ENCODE assay signal across 10 cellular contexts in the genomic region with DNA sequence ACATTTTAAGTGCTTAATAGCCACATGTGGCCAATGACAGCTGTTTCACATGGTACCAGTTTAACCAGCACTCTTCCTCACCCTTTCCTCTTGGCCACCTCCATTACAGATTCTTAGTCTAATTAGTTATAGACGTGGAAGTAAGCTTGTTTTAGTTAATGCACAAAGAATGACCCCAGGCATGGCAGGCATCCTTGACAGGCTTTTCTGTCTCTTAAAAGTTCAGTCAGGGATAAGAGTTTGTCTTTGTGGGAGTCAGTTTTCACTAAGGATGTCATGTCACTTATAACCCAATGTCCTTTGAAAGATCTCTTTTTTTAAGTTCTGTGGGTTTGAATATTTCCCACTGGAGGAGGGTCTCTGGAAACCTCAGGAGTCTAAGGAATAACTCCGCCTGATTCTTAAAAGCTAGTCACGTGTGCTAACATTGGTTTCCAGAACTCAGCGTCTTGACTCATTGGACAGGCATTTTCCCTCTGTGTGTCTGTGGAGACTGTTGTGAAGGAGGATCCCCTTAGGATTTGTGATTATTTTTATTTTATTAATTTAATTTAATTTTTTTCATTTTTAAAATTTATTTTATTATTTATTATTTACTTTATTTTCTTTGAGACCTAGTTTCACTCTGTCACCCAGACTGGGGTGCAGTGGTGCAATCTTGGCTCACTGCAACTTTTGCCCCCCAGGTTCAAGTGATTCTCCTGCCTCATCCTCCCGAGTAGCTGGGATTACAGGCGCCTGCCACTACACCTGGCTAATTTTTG.
A peak's percentile ranks its signal among the peaks of the same experiment; 100 is the strongest.
DNase-seq lines count a peak whose midpoint lies in the region; ATAC-seq, FAIRE-seq and TF ChIP-seq lines count a peak whose summit lies in the region.
"Had no signal": no experiment of that assay in that cellular context is flagged by ENCODE, and none has a peak within 500 bp of the region (broad histone marks: within the 10 kb centered on the region; RNA-seq: fewer than 3 reads in every experiment).

No MANE protein-coding gene starts in this region.

- DNase-seq in COLO829 (ENCODE audit: low spot score) = peak; percentile 63
- peak; percentile 70 for DNase-seq in NCI-H82 (lab: John Stamatoyannopoulos, UW)
- no peak for DNase-seq in esophagus muscularis mucosa (ENCODE audit: extremely low spot score)
- peak; percentile 80 for DNase-seq in osteoblast (ENCODE audit: insufficient read length, low spot score, missing footprints)
- DNase-seq in hippocampal formation (lab: John Stamatoyannopoulos, UW) = no peak
- DNase-seq in stimulated activated CD4-positive, alpha-beta T cell treated with anti-CD3 and anti-CD28 coated beads, Interleukin-15, amount 100 ng/mL, for 24 hours = no peak
- no peak for DNase-seq in D721Med (ENCODE audit: insufficient read length, low spot score)
- DNase-seq: GDM1, hypothalamus had no signal

- FAIRE-seq in D721Med (lab: Jason Lieb, UNC) = no peak

- peak overlapping the region; percentile 33 for H3K4me2 ChIP-seq in osteoblast (ENCODE audit: insufficient read depth, low read length)

- 45% methylated on average over 6 of the region's 6 CpGs for WGBS in esophagus muscularis mucosa

- H3K9me3 ChIP-seq in esophagus muscularis mucosa (no peaks in the 10 kb centered on the region), osteoblast (ENCODE audit: low read depth, low read length) (no peaks in the 10 kb centered on the region)

- H2AFZ ChIP-seq in osteoblast (ENCODE audit: low read length) = no peak overlapping the region

- H3K27me3 ChIP-seq in esophagus muscularis mucosa = no peaks in the 10 kb centered on the region
- no peaks in the 10 kb centered on the region for H3K27me3 ChIP-seq in osteoblast (ENCODE audit: insufficient read depth, low read length)

- intact Hi-C loops in esophagus muscularis mucosa (cut with DNase I) = no loop called here

- peaks cover 80% of the 10 kb centered on the region for H4K20me1 ChIP-seq in osteoblast (ENCODE audit: insufficient read depth, low read length)

- peaks cover 95% of the 10 kb centered on the region for H3K79me2 ChIP-seq in osteoblast (ENCODE audit: insufficient read depth, low read length)

- peak overlapping the region; percentile 39 to 50 (median 44) for H3K27ac ChIP-seq in esophagus muscularis mucosa (replicated peaks in 1 of 4)
- H3K27ac ChIP-seq in osteoblast (ENCODE audit: low read depth, low read length) = peak overlapping the region; percentile 70

- peaks cover 56 to 88% (median 83%) of the 10 kb centered on the region in 4 donors for H3K4me1 ChIP-seq in esophagus muscularis mucosa
- peaks cover 54% of the 10 kb centered on the region for H3K4me1 ChIP-seq in osteoblast (ENCODE audit: insufficient read depth, low read length)

- no peaks in the 10 kb centered on the region for H3K36me3 ChIP-seq in esophagus muscularis mucosa
- no peaks in the 10 kb centered on the region for H3K36me3 ChIP-seq in osteoblast (ENCODE audit: insufficient read depth, low read length)

- ATAC-seq in HG03460 (IDR thresholded peaks at IDR 0.05; ENCODE audit: unreplicated experiment) = no peak

- TF ChIP-seq CTCF in esophagus muscularis mucosa (IDR thresholded peaks at IDR 0.05) (no peak), osteoblast (IDR thresholded peaks at IDR 0.05; ENCODE audit: extremely low read depth, low read depth, low read length) (no peak), D721Med (IDR thresholded peaks at IDR 0.05; ENCODE audit: insufficient read depth, missing control alignments) (no peak)

- TF ChIP-seq EP300 in esophagus muscularis mucosa (IDR thresholded peaks at IDR 0.05) = no peak

- H3K4me3 ChIP-seq in esophagus muscularis mucosa = no peak overlapping the region
- H3K4me3 ChIP-seq in osteoblast (ENCODE audit: insufficient read depth, low read length) = no peak overlapping the region

- TF ChIP-seq POLR2A in esophagus muscularis mucosa (IDR thresholded peaks at IDR 0.05; ENCODE audit: low read depth) = no peak

Comparison
In these comparisons a context has a peak if more than half of its experiments do, and no peak if none do; other contexts are left out.
1. DNase-seq: peak in COLO829 (single experiment), NCI-H82 (single experiment) and osteoblast (single experiment); none in esophagus muscularis mucosa (single experiment), hippocampal formation (0 of 2), stimulated activated CD4-positive, alpha-beta T cell treated with anti-CD3 and anti-CD28 coated beads, Interleukin-15, amount 100 ng/mL, for 24 hours (single experiment) and D721Med (single experiment).